Comparison of ENCODE assay signal across 16 cellular contexts in genomic region chr16:72197556-72197955, GRCh38. TPM values are rescaled to one million over a fixed set of nuclear protein-coding genes. Genes with fewer than 3 reads are reported as not detected.
"Had no signal": no experiment of that assay in that cellular context is flagged by ENCODE, and none has a peak within 500 bp of the region (broad histone marks: within the 10 kb centered on the region; RNA-seq: fewer than 3 reads in every experiment).

No MANE protein-coding gene starts in this region.

- H3K4me1 Mint-ChIP-seq: activated CD4-positive, alpha-beta T cell treated with anti-CD3 and anti-CD28 coated beads for 36 hours; activated naive CD4-positive, alpha-beta T cell treated with anti-CD3 and anti-CD28 coated beads, Interleukin-2, amount 50 U/mL, for 24 hours had no signal

- H3K27ac ChIP-seq: left lung, psoas muscle, right lobe of liver, tibial nerve had no signal

- H3K4me3 ChIP-seq: body of pancreas, left lung, psoas muscle, right lobe of liver, tibial nerve had no signal

- H3K27me3 ChIP-seq: body of pancreas, left lung, right lobe of liver, tibial nerve had no signal

- H3K4me3 Mint-ChIP-seq: activated CD4-positive, alpha-beta memory T cell treated with anti-CD3 and anti-CD28 coated beads, Interleukin-2, amount 10 ng/mL, durations not matched to agents 7 days and 5 days; activated CD4-positive, alpha-beta T cell treated with anti-CD3 and anti-CD28 coated beads for 36 hours; activated naive CD4-positive, alpha-beta T cell treated with anti-CD3 and anti-CD28 coated beads, Interleukin-2, amount 50 U/mL, for 24 hours; activated T-cell treated with anti-CD3 and anti-CD28 coated beads, Interleukin-2, amount 50 U/mL, for 24 hours; natural killer cell had no signal

- H3K36me3 ChIP-seq: left lung, right lobe of liver, tibial nerve had no signal

- H3K27ac Mint-ChIP-seq: activated CD4-positive, alpha-beta memory T cell treated with anti-CD3 and anti-CD28 coated beads, Interleukin-2, amount 10 ng/mL, durations not matched to agents 7 days and 5 days; activated CD4-positive, alpha-beta T cell treated with anti-CD3 and anti-CD28 coated beads for 36 hours; activated naive CD4-positive, alpha-beta T cell treated with anti-CD3 and anti-CD28 coated beads, Interleukin-2, amount 50 U/mL, for 24 hours; activated T-cell treated with anti-CD3 and anti-CD28 coated beads, Interleukin-2, amount 50 U/mL, for 24 hours; natural killer cell had no signal

- H3K36me3 Mint-ChIP-seq: activated naive CD4-positive, alpha-beta T cell treated with anti-CD3 and anti-CD28 coated beads, Interleukin-2, amount 50 U/mL, for 24 hours; natural killer cell had no signal

- H3K27me3 Mint-ChIP-seq: activated naive CD4-positive, alpha-beta T cell treated with anti-CD3 and anti-CD28 coated beads, Interleukin-2, amount 50 U/mL, for 24 hours had no signal

- H3K9me3 ChIP-seq: body of pancreas, left lung, psoas muscle, right lobe of liver, tibial nerve had no signal

- H3K9me3 Mint-ChIP-seq: activated CD4-positive, alpha-beta memory T cell treated with anti-CD3 and anti-CD28 coated beads, Interleukin-2, amount 10 ng/mL, durations not matched to agents 7 days and 5 days; activated naive CD4-positive, alpha-beta T cell treated with anti-CD3 and anti-CD28 coated beads, Interleukin-2, amount 50 U/mL, for 24 hours; activated T-cell treated with anti-CD3 and anti-CD28 coated beads, Interleukin-2, amount 50 U/mL, for 24 hours; natural killer cell had no signal

- DNase-seq: activated CD4-positive, alpha-beta memory T cell treated with anti-CD3 and anti-CD28 coated beads, Interleukin-2, amount 10 ng/mL, durations not matched to agents 7 days and 5 days; activated CD4-positive, alpha-beta T cell treated with anti-CD3 and anti-CD28 coated beads for 36 hours; activated effector memory CD4-positive, alpha-beta T cell treated with Interleukin-2 at 50 U/mL for 16 hours; activated T-cell treated with anti-CD3 and anti-CD28 coated beads, Interleukin-2, amount 50 U/mL, for 24 hours; cerebellar nuclear complex; erythroblast; natural killer cell; psoas muscle; right lobe of liver; stimulated activated CD4-positive, alpha-beta T cell treated with anti-CD3 and anti-CD28 coated beads, Interleukin-1b, Interleukin-23, amount 100 ng/mL, for 48 hours; T-helper 2 cell had no signal

- H3K4me1 ChIP-seq: psoas muscle, right lobe of liver had no signal

RNA-seq across cellular contexts. Expression of gene PMFBP1, which starts 25.6 kb away (rescaled TPM):
- total RNA-seq: dermis blood vessel endothelial cell had no signal
